In the genomic region with DNA sequence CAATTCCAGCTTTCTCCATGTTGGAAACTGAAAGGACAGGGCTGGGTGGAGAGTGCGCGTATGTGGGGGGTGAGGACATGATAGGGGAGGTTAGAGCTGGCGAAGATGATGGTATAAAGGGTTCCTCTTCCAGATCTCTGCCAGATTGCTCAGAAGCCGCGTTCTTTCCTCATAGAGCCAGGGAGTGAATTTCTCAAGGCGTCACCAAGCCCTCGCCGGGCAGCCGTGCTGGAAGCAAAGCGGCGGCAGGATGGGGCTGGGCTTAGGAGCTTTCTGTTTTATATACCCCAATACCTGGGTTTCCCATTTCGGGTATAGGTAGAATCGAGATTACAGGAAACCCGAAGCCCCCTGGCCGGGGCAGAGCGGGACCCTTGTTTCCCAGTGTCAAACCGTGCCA, we compare ENCODE assay signal across 1 cellular context.
TF ChIP-seq lines count a peak whose summit lies in the region.

No MANE protein-coding gene starts in this region.

TF ChIP-seq in GM23338, 12 proteins besides CTCF, POLR2A, EP300 and RAD21 (continued from another document):
- TF ChIP-seq EZH2 (IDR thresholded peaks at IDR 0.05; ENCODE audit: low read depth, unreplicated experiment) (no peak), ZNF114 (CRISPR knock-in tag; IDR thresholded peaks at IDR 0.05) (no peak), ZNF331 (CRISPR knock-in tag; IDR thresholded peaks at IDR 0.05; ENCODE audit: low read depth) (no peak)
- TF ChIP-seq, protein P1, sequence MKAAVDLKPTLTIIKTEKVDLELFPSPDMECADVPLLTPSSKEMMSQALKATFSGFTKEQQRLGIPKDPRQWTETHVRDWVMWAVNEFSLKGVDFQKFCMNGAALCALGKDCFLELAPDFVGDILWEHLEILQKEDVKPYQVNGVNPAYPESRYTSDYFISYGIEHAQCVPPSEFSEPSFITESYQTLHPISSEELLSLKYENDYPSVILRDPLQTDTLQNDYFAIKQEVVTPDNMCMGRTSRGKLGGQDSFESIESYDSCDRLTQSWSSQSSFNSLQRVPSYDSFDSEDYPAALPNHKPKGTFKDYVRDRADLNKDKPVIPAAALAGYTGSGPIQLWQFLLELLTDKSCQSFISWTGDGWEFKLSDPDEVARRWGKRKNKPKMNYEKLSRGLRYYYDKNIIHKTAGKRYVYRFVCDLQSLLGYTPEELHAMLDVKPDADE (IDR thresholded peaks at IDR 0.05) = no peak
- TF ChIP-seq, protein P2, sequence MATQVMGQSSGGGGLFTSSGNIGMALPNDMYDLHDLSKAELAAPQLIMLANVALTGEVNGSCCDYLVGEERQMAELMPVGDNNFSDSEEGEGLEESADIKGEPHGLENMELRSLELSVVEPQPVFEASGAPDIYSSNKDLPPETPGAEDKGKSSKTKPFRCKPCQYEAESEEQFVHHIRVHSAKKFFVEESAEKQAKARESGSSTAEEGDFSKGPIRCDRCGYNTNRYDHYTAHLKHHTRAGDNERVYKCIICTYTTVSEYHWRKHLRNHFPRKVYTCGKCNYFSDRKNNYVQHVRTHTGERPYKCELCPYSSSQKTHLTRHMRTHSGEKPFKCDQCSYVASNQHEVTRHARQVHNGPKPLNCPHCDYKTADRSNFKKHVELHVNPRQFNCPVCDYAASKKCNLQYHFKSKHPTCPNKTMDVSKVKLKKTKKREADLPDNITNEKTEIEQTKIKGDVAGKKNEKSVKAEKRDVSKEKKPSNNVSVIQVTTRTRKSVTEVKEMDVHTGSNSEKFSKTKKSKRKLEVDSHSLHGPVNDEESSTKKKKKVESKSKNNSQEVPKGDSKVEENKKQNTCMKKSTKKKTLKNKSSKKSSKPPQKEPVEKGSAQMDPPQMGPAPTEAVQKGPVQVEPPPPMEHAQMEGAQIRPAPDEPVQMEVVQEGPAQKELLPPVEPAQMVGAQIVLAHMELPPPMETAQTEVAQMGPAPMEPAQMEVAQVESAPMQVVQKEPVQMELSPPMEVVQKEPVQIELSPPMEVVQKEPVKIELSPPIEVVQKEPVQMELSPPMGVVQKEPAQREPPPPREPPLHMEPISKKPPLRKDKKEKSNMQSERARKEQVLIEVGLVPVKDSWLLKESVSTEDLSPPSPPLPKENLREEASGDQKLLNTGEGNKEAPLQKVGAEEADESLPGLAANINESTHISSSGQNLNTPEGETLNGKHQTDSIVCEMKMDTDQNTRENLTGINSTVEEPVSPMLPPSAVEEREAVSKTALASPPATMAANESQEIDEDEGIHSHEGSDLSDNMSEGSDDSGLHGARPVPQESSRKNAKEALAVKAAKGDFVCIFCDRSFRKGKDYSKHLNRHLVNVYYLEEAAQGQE (IDR thresholded peaks at IDR 0.05; ENCODE audit: unreplicated experiment) = no peak
